In genomic region chr3:8964436-8965370, GRCh38 we compare ENCODE assay signal across 9 cellular contexts. TPM values are rescaled to one million over a fixed set of nuclear protein-coding genes. Genes with fewer than 3 reads are reported as not detected.
DNase-seq lines count a peak whose midpoint lies in the region; ATAC-seq and TF ChIP-seq lines count a peak whose summit lies in the region.
"Had no signal": no experiment of that assay in that cellular context is flagged by ENCODE, and none has a peak within 500 bp of the region (broad histone marks: within the 10 kb centered on the region; RNA-seq: fewer than 3 reads in every experiment).

No MANE protein-coding gene starts in this region.

- H3K36me3 ChIP-seq in prostate gland, result no peaks in the 10 kb centered on the region

- CTCF ChIA-PET in RWPE1 (lab: Yijun Ruan, JAX), result interaction anchor here (1.2 kb wide), 1 partner anchor 337 kb away, joined by 3 read pairs; no protein-coding TSS in a partner anchor

- peaks cover 18% of the 10 kb centered on the region for H3K4me1 ChIP-seq in prostate gland (replicated peaks)

- TF ChIP-seq CTCF in RWPE1 (conservative IDR thresholded peaks at IDR 0.05; ENCODE audit: low read depth) (no peak), prostate gland (IDR thresholded peaks at IDR 0.05) (no peak)

- no peak overlapping the region for H3K4me3 ChIP-seq in prostate gland

- H3K27me3 ChIP-seq in prostate gland (replicated peaks; ENCODE audit: insufficient read depth), result no peaks in the 10 kb centered on the region
- H3K27me3 ChIP-seq: BLaER1 had no signal

- H3K27ac ChIP-seq in RWPE1, result peak overlapping the region; percentile 75
- H3K27ac ChIP-seq in prostate gland, result peak overlapping the region; percentile 82 to 84

- intact Hi-C loops in prostate gland (cut with DNase I), result no loop called here

- no peaks in the 10 kb centered on the region for H3K9me3 ChIP-seq in prostate gland
- H3K9me3 ChIP-seq: BLaER1 had no signal

- POLR2A ChIA-PET in RWPE1 (lab: Yijun Ruan, JAX; ENCODE audit: low non-redundant PET), result no interaction called here

- 60% methylated on average over 11 of the region's 11 CpGs for WGBS in prostate gland

- DNase-seq in DMS53 (lab: John Stamatoyannopoulos, UW) (peak; percentile 4), DMS53 treated with DMSO at 0.1 percent for 48 hours (lab: John Stamatoyannopoulos, UW; ENCODE audit: unreplicated experiment) (no peak), RWPE1 (ENCODE audit: low spot score) (peak; percentile 83), fibroblast of gingiva (ENCODE audit: low read depth) (peak; percentile 49), prostate gland (ENCODE audit: low spot score) (peak; percentile 79)
- DNase-seq in central memory CD4-positive, alpha-beta T cell, result no peak

- no peak for ATAC-seq in GM21367 (IDR thresholded peaks at IDR 0.05; ENCODE audit: unreplicated experiment)
- no peak for ATAC-seq in HG03025 (IDR thresholded peaks at IDR 0.05; ENCODE audit: low FRiP score, unreplicated experiment)

- no peak for TF ChIP-seq POLR2A in prostate gland (IDR thresholded peaks at IDR 0.05)

RNA-seq across cellular contexts. Expression of gene RAD18, which starts 1.4 kb away (rescaled TPM):
- 10 to 100 TPM; 12.2 to 15.6 TPM for total RNA-seq in prostate gland

Comparison
In these comparisons a context has a peak if more than half of its experiments do, and no peak if none do; other contexts are left out.
1. DNase-seq: peak in DMS53 (single experiment), RWPE1 (single experiment), fibroblast of gingiva (single experiment) and prostate gland (single experiment); none in DMS53 treated with DMSO at 0.1 percent for 48 hours (single experiment) and central memory CD4-positive, alpha-beta T cell (single experiment).